In the genomic region with DNA sequence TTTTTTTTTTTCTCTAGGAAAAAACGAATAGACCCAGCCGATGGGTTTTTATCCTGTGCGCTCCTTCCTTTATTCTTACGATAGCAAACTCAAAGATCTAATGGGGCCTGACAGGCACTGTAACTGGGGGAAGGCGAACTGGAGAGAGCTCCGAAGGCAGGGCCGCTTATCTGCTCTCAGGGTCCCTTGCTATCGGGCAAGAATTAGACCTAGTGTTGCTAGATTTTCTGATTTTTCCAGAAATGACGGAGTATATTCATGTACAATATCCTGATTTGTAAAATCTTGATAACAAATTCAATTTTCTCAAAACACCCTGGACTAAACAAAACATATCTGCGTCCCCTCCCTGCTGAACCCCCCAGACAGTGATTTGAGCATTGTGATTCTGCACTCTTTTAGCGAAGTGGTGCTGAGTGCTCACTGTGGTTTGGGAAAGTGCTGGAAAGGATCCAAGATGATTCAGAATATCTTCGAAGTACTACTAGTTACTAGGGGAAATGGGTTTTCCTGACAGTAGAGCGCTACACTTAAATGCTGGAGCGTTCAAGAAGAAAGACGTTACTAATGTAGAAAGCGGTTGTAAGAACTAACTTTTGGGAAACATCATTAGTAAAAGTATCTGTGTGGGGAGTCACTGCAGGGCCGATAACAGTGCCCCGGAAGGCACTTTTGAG, we compare ENCODE assay signal across 8 cellular contexts. TPM values are rescaled to one million over a fixed set of nuclear protein-coding genes. Genes with fewer than 3 reads are reported as not detected.
DNase-seq lines count a peak whose midpoint lies in the region; ATAC-seq and TF ChIP-seq lines count a peak whose summit lies in the region.

No MANE protein-coding gene starts in this region.

- peak overlapping the region; percentile 79 for H3K4me3 ChIP-seq in ACC112 (ENCODE audit: low read depth, low read length)
- peak overlapping the region in 7 of 8 donors; percentile 37 to 69 (median 48) for H3K4me3 ChIP-seq in spleen
- no peak overlapping the region for H3K4me3 ChIP-seq in BE2C (ENCODE audit: low read depth, low read length)

- H3K27ac ChIP-seq in ACC112 (ENCODE audit: low read depth, low read length), result no peak overlapping the region
- no peak overlapping the region for H3K27ac ChIP-seq in spleen
- no peak overlapping the region for H3K27ac ChIP-seq in CD4-positive, alpha-beta T cell (ENCODE audit: low read depth, low read length)

- no peak overlapping the region for H3K27ac Mint-ChIP-seq in immature natural killer cell
- no peak overlapping the region for H3K27ac Mint-ChIP-seq in CD4-positive, alpha-beta T cell

- H2AFZ ChIP-seq in ACC112 (ENCODE audit: low read length, unreplicated experiment), result no peak overlapping the region

- no peak for ATAC-seq in HG02798 (IDR thresholded peaks at IDR 0.05; ENCODE audit: poor library complexity, unreplicated experiment)
- ATAC-seq in CD4-positive, alpha-beta T cell (ENCODE audit: poor library complexity), result no peak

- intact Hi-C loops in spleen (cut with DNase I; ENCODE audit: low total_unique reads), result no loop called here
- intact Hi-C loops in CD4-positive, alpha-beta T cell (cut with DNase I, micrococcal nuclease), result no loop called here

- DNase-seq in HT-29 (ENCODE audit: low spot score) (peak; percentile 22), astrocyte of the hippocampus (ENCODE audit: low read depth, low spot score) (peak; percentile 71), immature natural killer cell (no peak), spleen (no peak), BE2C (no peak)
- no peak for DNase-seq in CD4-positive, alpha-beta T cell

- no peaks in the 10 kb centered on the region for H3K79me2 ChIP-seq in ACC112 (ENCODE audit: control insufficient read depth, insufficient read depth, low read length, unreplicated experiment)

- H3K36me3 ChIP-seq in ACC112 (ENCODE audit: insufficient read depth, low read length) (no peaks in the 10 kb centered on the region), spleen (no peaks in the 10 kb centered on the region), BE2C (no peaks in the 10 kb centered on the region)

- WGBS in spleen, 5 donors, result 13 to 19% (median 16%) methylated on average over 18 of the region's 18 CpGs

- peaks cover 12 to 36% (median 32%) of the 10 kb centered on the region in 3 donors for H3K27me3 Mint-ChIP-seq in immature natural killer cell (ENCODE audit: low read depth in 3 of 3)
- H3K27me3 Mint-ChIP-seq in CD4-positive, alpha-beta T cell, result peaks cover 74% of the 10 kb centered on the region

- peak overlapping the region; percentile 73 to 80 (median 75) for H3K4me3 Mint-ChIP-seq in immature natural killer cell
- no peak overlapping the region for H3K4me3 Mint-ChIP-seq in CD4-positive, alpha-beta T cell

- H3K9me3 ChIP-seq in spleen (no peaks in the 10 kb centered on the region), BE2C (no peaks in the 10 kb centered on the region)
- H3K9me3 ChIP-seq in CD4-positive, alpha-beta T cell (ENCODE audit: control insufficient read depth, low read length), result no peaks in the 10 kb centered on the region

- CTCF ChIA-PET in CD4-positive, alpha-beta T cell (lab: Charles Lee), result no interaction called here

- no peak for TF ChIP-seq POLR2A in spleen (IDR thresholded peaks at IDR 0.05)

- H3K27me3 ChIP-seq in ACC112 (ENCODE audit: insufficient read depth, low read length), result peaks cover 54% of the 10 kb centered on the region
- peaks cover 4 to 80% (median 47%) of the 10 kb centered on the region in 7 donors for H3K27me3 ChIP-seq in spleen (replicated peaks in 1 of 7)
- H3K27me3 ChIP-seq in BE2C, result peaks cover 44% of the 10 kb centered on the region
- H3K27me3 ChIP-seq in CD4-positive, alpha-beta T cell (ENCODE audit: control insufficient read depth, insufficient read depth, low read length), result peaks cover 59% of the 10 kb centered on the region

- H3K4me1 Mint-ChIP-seq in immature natural killer cell, result peaks cover 12 to 17% of the 10 kb centered on the region in 2 donors
- H3K4me1 Mint-ChIP-seq in CD4-positive, alpha-beta T cell (ENCODE audit: low read depth), result peaks cover 5% of the 10 kb centered on the region

- H3K9me3 Mint-ChIP-seq in immature natural killer cell, result no peaks in the 10 kb centered on the region
- no peaks in the 10 kb centered on the region for H3K9me3 Mint-ChIP-seq in CD4-positive, alpha-beta T cell

- H3K36me3 Mint-ChIP-seq in immature natural killer cell, result peaks cover 0 to 2% (median 0%) of the 10 kb centered on the region in 3 donors
- no peaks in the 10 kb centered on the region for H3K36me3 Mint-ChIP-seq in CD4-positive, alpha-beta T cell (ENCODE audit: low read depth)

- H3K4me1 ChIP-seq in ACC112 (ENCODE audit: control insufficient read depth, insufficient read depth, low read length, unreplicated experiment), result peaks cover 4% of the 10 kb centered on the region
- peaks cover 7 to 25% (median 18%) of the 10 kb centered on the region in 6 donors for H3K4me1 ChIP-seq in spleen
- H3K4me1 ChIP-seq in BE2C, result no peaks in the 10 kb centered on the region

- TF ChIP-seq CTCF in spleen (IDR thresholded peaks at IDR 0.05 in 8 of 11, conservative IDR thresholded peaks at IDR 0.05 in 3 of 11) (no peak), BE2C (IDR thresholded peaks at IDR 0.05; ENCODE audit: low read depth, low read length) (no peak)
- no peak for TF ChIP-seq CTCF in CD4-positive, alpha-beta T cell (IDR thresholded peaks at IDR 0.05)

- POLR2A ChIA-PET in CD4-positive, alpha-beta T cell (lab: Charles Lee), result interaction anchor here (0.7 kb wide), 1 partner anchor 505 kb away, joined by 3 read pairs; no protein-coding TSS in a partner anchor

RNA-seq across cellular contexts. Expression of a gene that starts 0.7 kb away (rescaled TPM):
- total RNA-seq in HT-29 (2014; rRNA removed; shearing (Covaris generic)), result 10.9 and 12.6 TPM in 2 replicates
- polyA plus RNA-seq in immature natural killer cell (not detected), spleen (1 to 10 TPM in 1 of 3 donors, under 1 TPM in 2; 0.76 to 1.4 (median 0.83) TPM)
- 1 to 10 TPM in 2 of 7 donors, under 1 TPM in 5; 0.77 to 1.3 (median 0.92) TPM for total RNA-seq in spleen
- polyA plus RNA-seq in BE2C (2012; ENCODE audit: insufficient read depth, insufficient read length, low read depth), result 2.0 TPM
- not detected for total RNA-seq in CD4-positive, alpha-beta T cell

Comparison
In these comparisons a context has a peak if more than half of its experiments do, and no peak if none do; other contexts are left out.
1. DNase-seq: peak in HT-29 (single experiment) and astrocyte of the hippocampus (single experiment); none in immature natural killer cell (0 of 3), spleen (single experiment), BE2C (single experiment) and CD4-positive, alpha-beta T cell (0 of 10).